ENCODE assay signal across 1 cellular context in the genomic region with DNA sequence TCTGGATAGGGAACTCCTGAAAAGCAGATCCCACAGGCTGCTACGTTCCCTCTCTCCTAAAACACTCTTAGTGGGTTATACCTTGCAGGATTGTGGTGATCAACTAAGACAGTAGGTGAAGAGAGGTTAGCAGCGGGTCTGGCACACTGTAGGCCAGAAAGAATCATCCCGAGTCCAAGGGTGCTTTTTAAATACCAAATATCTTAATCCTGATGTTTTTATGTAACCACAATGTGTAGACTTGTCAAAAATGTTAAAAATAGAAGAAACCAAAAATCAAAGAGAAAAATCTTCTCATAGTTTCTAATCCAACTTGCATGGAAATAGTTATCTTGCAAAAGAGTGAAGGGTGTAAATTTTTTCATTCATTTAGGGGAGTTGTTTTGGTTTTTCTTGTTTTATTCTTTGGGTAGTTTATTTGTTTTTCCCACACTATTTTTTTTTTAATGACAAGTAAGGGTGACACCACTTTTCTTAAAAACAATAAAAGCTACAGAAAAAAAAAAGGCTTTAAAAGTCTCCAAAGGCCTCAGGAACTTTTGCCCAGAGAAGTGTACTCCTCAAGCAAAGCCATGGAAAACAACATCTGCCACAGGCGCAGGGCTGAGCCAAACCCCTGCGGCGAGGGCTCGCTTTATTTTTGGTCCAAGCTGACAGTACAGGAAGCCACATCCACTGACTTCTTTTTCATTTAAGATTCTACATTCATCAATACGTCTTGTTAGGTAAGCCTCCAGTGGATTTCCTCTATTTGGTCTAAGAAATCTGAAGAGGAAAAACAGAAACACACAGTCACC.
TF ChIP-seq lines count a peak whose summit lies in the region.

No MANE protein-coding gene starts in this region.

TF ChIP-seq in GM23338, 12 proteins besides CTCF, POLR2A, EP300 and RAD21:
- no peak for TF ChIP-seq POLR2AphosphoS5 (IDR thresholded peaks at IDR 0.05; ENCODE audit: low read depth)
- no peak for TF ChIP-seq ZNF462 (CRISPR knock-in tag; IDR thresholded peaks at IDR 0.05)
- TF ChIP-seq ZNF114 (CRISPR knock-in tag; IDR thresholded peaks at IDR 0.05): no peak
- TF ChIP-seq ZNF331 (CRISPR knock-in tag; IDR thresholded peaks at IDR 0.05; ENCODE audit: low read depth): no peak
- no peak for TF ChIP-seq ETS1 (IDR thresholded peaks at IDR 0.05)
- no peak for TF ChIP-seq JUNB (IDR thresholded peaks at IDR 0.05; ENCODE audit: unreplicated experiment)
- TF ChIP-seq EZH2phosphoT487 (IDR thresholded peaks at IDR 0.05; ENCODE audit: unreplicated experiment): no peak
- TF ChIP-seq, protein P1, sequence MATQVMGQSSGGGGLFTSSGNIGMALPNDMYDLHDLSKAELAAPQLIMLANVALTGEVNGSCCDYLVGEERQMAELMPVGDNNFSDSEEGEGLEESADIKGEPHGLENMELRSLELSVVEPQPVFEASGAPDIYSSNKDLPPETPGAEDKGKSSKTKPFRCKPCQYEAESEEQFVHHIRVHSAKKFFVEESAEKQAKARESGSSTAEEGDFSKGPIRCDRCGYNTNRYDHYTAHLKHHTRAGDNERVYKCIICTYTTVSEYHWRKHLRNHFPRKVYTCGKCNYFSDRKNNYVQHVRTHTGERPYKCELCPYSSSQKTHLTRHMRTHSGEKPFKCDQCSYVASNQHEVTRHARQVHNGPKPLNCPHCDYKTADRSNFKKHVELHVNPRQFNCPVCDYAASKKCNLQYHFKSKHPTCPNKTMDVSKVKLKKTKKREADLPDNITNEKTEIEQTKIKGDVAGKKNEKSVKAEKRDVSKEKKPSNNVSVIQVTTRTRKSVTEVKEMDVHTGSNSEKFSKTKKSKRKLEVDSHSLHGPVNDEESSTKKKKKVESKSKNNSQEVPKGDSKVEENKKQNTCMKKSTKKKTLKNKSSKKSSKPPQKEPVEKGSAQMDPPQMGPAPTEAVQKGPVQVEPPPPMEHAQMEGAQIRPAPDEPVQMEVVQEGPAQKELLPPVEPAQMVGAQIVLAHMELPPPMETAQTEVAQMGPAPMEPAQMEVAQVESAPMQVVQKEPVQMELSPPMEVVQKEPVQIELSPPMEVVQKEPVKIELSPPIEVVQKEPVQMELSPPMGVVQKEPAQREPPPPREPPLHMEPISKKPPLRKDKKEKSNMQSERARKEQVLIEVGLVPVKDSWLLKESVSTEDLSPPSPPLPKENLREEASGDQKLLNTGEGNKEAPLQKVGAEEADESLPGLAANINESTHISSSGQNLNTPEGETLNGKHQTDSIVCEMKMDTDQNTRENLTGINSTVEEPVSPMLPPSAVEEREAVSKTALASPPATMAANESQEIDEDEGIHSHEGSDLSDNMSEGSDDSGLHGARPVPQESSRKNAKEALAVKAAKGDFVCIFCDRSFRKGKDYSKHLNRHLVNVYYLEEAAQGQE (IDR thresholded peaks at IDR 0.05; ENCODE audit: unreplicated experiment): no peak
- no peak for TF ChIP-seq EZH2 (IDR thresholded peaks at IDR 0.05; ENCODE audit: low read depth, unreplicated experiment)
- no peak for TF ChIP-seq STAT1 (IDR thresholded peaks at IDR 0.05; ENCODE audit: unreplicated experiment)
- no peak for TF ChIP-seq NANOG (IDR thresholded peaks at IDR 0.05; ENCODE audit: borderline replicate concordance)
- no peak for TF ChIP-seq CREB1 (CRISPR knock-in tag; IDR thresholded peaks at IDR 0.05; ENCODE audit: low read depth)
